In genomic region chr13:52850396-52851152, GRCh38 we compare ENCODE assay signal across 8 cellular contexts. TPM values are rescaled to one million over a fixed set of nuclear protein-coding genes. Genes with fewer than 3 reads are reported as not detected.
DNase-seq lines count a peak whose midpoint lies in the region; ATAC-seq and TF ChIP-seq lines count a peak whose summit lies in the region.

No MANE protein-coding gene starts in this region.

- TF ChIP-seq CTCF in ascending aorta (IDR thresholded peaks at IDR 0.05), result no peak

- H3K4me3 ChIP-seq in ascending aorta (peak overlapping the region; percentile 59 to 67), right cardiac atrium (ENCODE audit: low read length) (peak overlapping the region; percentile 70)

- intact Hi-C loops in ascending aorta (cut with DNase I), result loop anchor here (5.0 kb wide), 1 partner anchor 67 kb away; no protein-coding TSS in a partner anchor
- intact Hi-C loops in right cardiac atrium (cut with DNase I), result no loop called here
- intact Hi-C loops in posterior cingulate gyrus (cut with DNase I), result loop anchor here (5.0 kb wide), 1 partner anchor 117 kb away; no protein-coding TSS in a partner anchor

- peaks cover 0 to 9% of the 10 kb centered on the region in 2 donors for H3K4me1 ChIP-seq in ascending aorta
- peaks cover 2% of the 10 kb centered on the region for H3K4me1 ChIP-seq in right cardiac atrium (ENCODE audit: control insufficient read depth, insufficient read depth, low read length)

- H3K27me3 ChIP-seq in ascending aorta (peaks cover 27% of the 10 kb centered on the region), right cardiac atrium (ENCODE audit: control insufficient read depth, insufficient read depth) (no peaks in the 10 kb centered on the region)

- H3K27ac ChIP-seq in ascending aorta (peak overlapping the region; percentile 35 to 60), right cardiac atrium (ENCODE audit: low read length) (no peak overlapping the region)

- H3K9me3 ChIP-seq in ascending aorta (no peaks in the 10 kb centered on the region), right cardiac atrium (ENCODE audit: control insufficient read depth, low read length) (no peaks in the 10 kb centered on the region)

- ATAC-seq in GM18867 (IDR thresholded peaks at IDR 0.05; ENCODE audit: unreplicated experiment) (peak; percentile 58), HG03159 (IDR thresholded peaks at IDR 0.05; ENCODE audit: unreplicated experiment) (peak; percentile 57), right cardiac atrium (peak; percentile 92 to 94), HG03469 (IDR thresholded peaks at IDR 0.05; ENCODE audit: unreplicated experiment) (no peak)

- DNase-seq in C1 segment of cervical spinal cord (lab: John Stamatoyannopoulos, UW) (peak in 12 of 14 donors; percentile 28 to 78 (median 50)), NCI-H748 treated with DMSO at 0.1 percent for 48 hours (lab: John Stamatoyannopoulos, UW) (peak; percentile 88), ascending aorta (ENCODE audit: low spot score in 2 of 2) (peak in 1 of 2 donors; percentile 73), right cardiac atrium (peak; percentile 81 to 92 (median 88)), posterior cingulate gyrus (peak; percentile 37 to 94 (median 62))

- no peaks in the 10 kb centered on the region for H3K36me3 ChIP-seq in ascending aorta

- WGBS in right cardiac atrium, result under 1% methylated on average over 47 of the region's 47 CpGs

RNA-seq across cellular contexts. Expression of gene PCDH8, which starts 2.1 kb away (rescaled TPM):
- total RNA-seq in ascending aorta (not detected), right cardiac atrium (not detected)
- not detected for polyA plus RNA-seq in right cardiac atrium

Comparison
In these comparisons a context has a peak if more than half of its experiments do, and no peak if none do; other contexts are left out.
1. intact Hi-C loops: an anchor here in ascending aorta (5.0 kb wide) and posterior cingulate gyrus (5.0 kb wide); none called in right cardiac atrium.